1 cellular context compared by ENCODE assay signal in genomic region chrX:47638816-47639215, GRCh38.
A peak's percentile ranks its signal among the peaks of the same experiment; 100 is the strongest.
TF ChIP-seq lines count a peak whose summit lies in the region.

No MANE protein-coding gene starts in this region.

TF ChIP-seq in K562, 482 proteins besides CTCF, POLR2A, EP300 and RAD21:
- no peak for TF ChIP-seq ZBTB2 (IDR thresholded peaks at IDR 0.05)
- TF ChIP-seq ZNF263 (CRISPR knock-in tag; IDR thresholded peaks at IDR 0.05; ENCODE audit: borderline replicate concordance) = peak; percentile 71
- no peak for TF ChIP-seq NFIC (IDR thresholded peaks at IDR 0.05)
- TF ChIP-seq ZNF316 (IDR thresholded peaks at IDR 0.05) = no peak
- TF ChIP-seq SOX6 (IDR thresholded peaks at IDR 0.05) = no peak
- no peak for TF ChIP-seq ZBTB5 (IDR thresholded peaks at IDR 0.05)
- no peak for TF ChIP-seq SNAPC5 (CRISPR knock-in tag; IDR thresholded peaks at IDR 0.05)
- no peak for TF ChIP-seq CREBBP (IDR thresholded peaks at IDR 0.05; ENCODE audit: low read depth, low read length)
- 0 out of 2 replicates have a peak, but pooled peaks have one; percentile 24 for TF ChIP-seq POLR2G (IDR thresholded peaks at IDR 0.05; ENCODE audit: low read depth, low read length)
- TF ChIP-seq PKNOX1 (IDR thresholded peaks at IDR 0.05) = no peak
- TF ChIP-seq DIDO1 (tag; IDR thresholded peaks at IDR 0.05; ENCODE audit: low read depth) = no peak
- no peak for TF ChIP-seq SIN3A (IDR thresholded peaks at IDR 0.05; ENCODE audit: borderline replicate concordance in 2 of 2, control insufficient read depth in 1 of 2, low read depth in 2 of 2, low read length in 2 of 2)
- no peak for TF ChIP-seq GATA2 (CRISPR knock-in tag; IDR thresholded peaks at IDR 0.05)
- TF ChIP-seq MXI1 (IDR thresholded peaks at IDR 0.05; ENCODE audit: low read depth, low read length) = no peak
- TF ChIP-seq EP400 (IDR thresholded peaks at IDR 0.05) = no peak
- no peak for TF ChIP-seq GABPB1 (CRISPR knock-in tag; IDR thresholded peaks at IDR 0.05)
- no peak for TF ChIP-seq MEF2D (tag; conservative IDR thresholded peaks at IDR 0.05; ENCODE audit: low read depth)
TF ChIP-seq in K562: peak in this region for 2.
